ENCODE assay signal across 9 cellular contexts in genomic region chr1:225763815-225764548, GRCh38. TPM values are rescaled to one million over a fixed set of nuclear protein-coding genes. Genes with fewer than 3 reads are reported as not detected.
DNase-seq lines count a peak whose midpoint lies in the region; TF ChIP-seq lines count a peak whose summit lies in the region.
"Had no signal": no experiment of that assay in that cellular context is flagged by ENCODE, and none has a peak within 500 bp of the region (broad histone marks: within the 10 kb centered on the region; RNA-seq: fewer than 3 reads in every experiment).

No MANE protein-coding gene starts in this region.

- H3K4me1 Mint-ChIP-seq in Calu3 (ENCODE audit: low read depth, unreplicated experiment) = peaks cover 26% of the 10 kb centered on the region

- H3K4me3 Mint-ChIP-seq in Calu3 (ENCODE audit: low read depth, unreplicated experiment) = no peak overlapping the region

- no peak overlapping the region for H3K9ac ChIP-seq in HUES48 (ENCODE audit: low read depth, low read length)
- H3K9ac ChIP-seq in subcutaneous abdominal adipose tissue (ENCODE audit: low read length in 5 of 5) = no peak overlapping the region

- H3K27me3 ChIP-seq in HUES48 (ENCODE audit: control insufficient read depth, insufficient read depth, low read length) (no peaks in the 10 kb centered on the region), adrenal gland (no peaks in the 10 kb centered on the region), subcutaneous abdominal adipose tissue (ENCODE audit: control insufficient read depth in 5 of 5, insufficient read depth in 4 of 5, low read length in 5 of 5) (no peaks in the 10 kb centered on the region)

- intact Hi-C loops in adrenal gland (cut with DNase I) = loop anchor here in 1 of 2 donors (10.0 kb wide), 1 partner anchor 109 kb away; the partner anchor contains the start of gene ENAH
- intact Hi-C loops in Calu3 (cut with micrococcal nuclease; ENCODE audit: unreplicated experiment) = no loop called here

- CTCF ChIA-PET in Calu3 (lab: Charles Lee) = no interaction called here

- WGBS in adrenal gland, 4 donors = 13 to 21% (median 15%) methylated on average over 7 of the region's 7 CpGs

- H3K27ac Mint-ChIP-seq in Calu3 (ENCODE audit: unreplicated experiment) = no peak overlapping the region

- H3K9me3 ChIP-seq in HUES48 (ENCODE audit: control insufficient read depth, insufficient read depth, low read length) (no peaks in the 10 kb centered on the region), adrenal gland (replicated peaks in 1 of 3) (no peaks in the 10 kb centered on the region), subcutaneous abdominal adipose tissue (ENCODE audit: control insufficient read depth in 5 of 5, low read length in 5 of 5) (no peaks in the 10 kb centered on the region)

- no peak overlapping the region for H3K4me3 ChIP-seq in HUES48 (ENCODE audit: low read depth, low read length)
- no peak overlapping the region for H3K4me3 ChIP-seq in adrenal gland
- peak overlapping the region in 1 of 5 donors; percentile 15 for H3K4me3 ChIP-seq in subcutaneous abdominal adipose tissue (ENCODE audit: low read depth in 1 of 5, low read length in 5 of 5)

- H3K9me3 Mint-ChIP-seq in Calu3 (ENCODE audit: low read depth, unreplicated experiment) = no peaks in the 10 kb centered on the region

- H3K27ac ChIP-seq in HUES48 (ENCODE audit: low read depth, low read length) (peak overlapping the region; percentile 51), adrenal gland (peak overlapping the region in 3 of 5 donors; percentile 30 to 86 (median 79)), subcutaneous abdominal adipose tissue (ENCODE audit: low read depth, low read length) (peak overlapping the region; percentile 62)

- no peaks in the 10 kb centered on the region for H3K27me3 Mint-ChIP-seq in Calu3 (ENCODE audit: unreplicated experiment)

- no peak for TF ChIP-seq CTCF in adrenal gland (IDR thresholded peaks at IDR 0.05)
- no peak for TF ChIP-seq CTCF in GM20000 (IDR thresholded peaks at IDR 0.05; ENCODE audit: extremely low read depth, missing control alignments)
- no peak for TF ChIP-seq CTCF in Calu3 (IDR thresholded peaks at IDR 0.05; ENCODE audit: unreplicated experiment)

- H3K4me1 ChIP-seq in HUES48 (ENCODE audit: control insufficient read depth, insufficient read depth, low read length) (peaks cover 22% of the 10 kb centered on the region), adrenal gland (replicated peaks in 1 of 2) (peaks cover 20 to 50% of the 10 kb centered on the region in 2 donors), subcutaneous abdominal adipose tissue (ENCODE audit: control insufficient read depth in 5 of 5, insufficient read depth in 5 of 5, low read length in 5 of 5) (peaks cover 20 to 63% (median 46%) of the 10 kb centered on the region in 5 donors)

- DNase-seq in adrenal gland (peak; percentile 43 to 82 (median 72)), iris pigment epithelial cell (ENCODE audit: low read depth) (peak; percentile 52), GM20000 (ENCODE audit: low spot score) (no peak), NCI-H2227 (lab: John Stamatoyannopoulos, UW; ENCODE audit: unreplicated experiment) (no peak), OCI-M1 (lab: John Stamatoyannopoulos, UW) (no peak), Calu3 (no peak)
- DNase-seq: left colon had no signal

- no peaks in the 10 kb centered on the region for H3K36me3 ChIP-seq in HUES48 (ENCODE audit: control insufficient read depth, insufficient read depth, low read length)
- no peaks in the 10 kb centered on the region for H3K36me3 ChIP-seq in adrenal gland (replicated peaks in 1 of 2)
- H3K36me3 ChIP-seq in subcutaneous abdominal adipose tissue (ENCODE audit: control insufficient read depth in 5 of 5, insufficient read depth in 5 of 5, low read length in 5 of 5) = no peaks in the 10 kb centered on the region

- TF ChIP-seq POLR2A in adrenal gland (IDR thresholded peaks at IDR 0.05) = no peak

- BruUV-seq in Calu3 (replicated peaks; lab: Mats Ljungman, UMichigan) = no TSS peak

- H3K36me3 Mint-ChIP-seq in Calu3 (ENCODE audit: insufficient read depth, unreplicated experiment) = no peaks in the 10 kb centered on the region

RNA-seq across cellular contexts. Expression of gene SRP9, which starts 13.6 kb away (rescaled TPM):
- total RNA-seq in adrenal gland (100 to 1,000 TPM; 197 to 429 (median 293) TPM), Calu3 (2022) (264 and 312 TPM in 2 replicates)
- 100 to 1,000 TPM; 144 to 521 (median 178) TPM for polyA plus RNA-seq in adrenal gland

RNA-seq across cellular contexts. Expression of gene EPHX1, which starts 45.9 kb away (rescaled TPM):
- total RNA-seq in adrenal gland = 1,000 to 10,000 TPM; 1,400 to 3,548 (median 1,755) TPM
- 1,000 to 10,000 TPM in 1 of 3 donors, 100 to 1,000 TPM in 2; 337 to 1,831 (median 896) TPM for polyA plus RNA-seq in adrenal gland
- 32.5 and 46.6 TPM in 2 replicates for total RNA-seq in Calu3 (2022)

Comparison
In these comparisons a context has a peak if more than half of its experiments do, and no peak if none do; other contexts are left out.
1. DNase-seq: peak in adrenal gland (7 of 7) and iris pigment epithelial cell (single experiment); none in GM20000 (single experiment), NCI-H2227 (single experiment), OCI-M1 (single experiment) and Calu3 (single experiment).
2. RNA of gene EPHX1, which starts 45.9 kb away (total RNA-seq): 1,400 to 3,548 TPM in adrenal gland; 32.5 to 46.6 TPM in Calu3; every median in the first group is over 10 times any median in the second.
3. Peak in every context shown above with its lines, with median percentiles within 50 percentile points of each other: H3K27ac ChIP-seq.